Comparison of ENCODE assay signal across 9 cellular contexts in the genomic region with DNA sequence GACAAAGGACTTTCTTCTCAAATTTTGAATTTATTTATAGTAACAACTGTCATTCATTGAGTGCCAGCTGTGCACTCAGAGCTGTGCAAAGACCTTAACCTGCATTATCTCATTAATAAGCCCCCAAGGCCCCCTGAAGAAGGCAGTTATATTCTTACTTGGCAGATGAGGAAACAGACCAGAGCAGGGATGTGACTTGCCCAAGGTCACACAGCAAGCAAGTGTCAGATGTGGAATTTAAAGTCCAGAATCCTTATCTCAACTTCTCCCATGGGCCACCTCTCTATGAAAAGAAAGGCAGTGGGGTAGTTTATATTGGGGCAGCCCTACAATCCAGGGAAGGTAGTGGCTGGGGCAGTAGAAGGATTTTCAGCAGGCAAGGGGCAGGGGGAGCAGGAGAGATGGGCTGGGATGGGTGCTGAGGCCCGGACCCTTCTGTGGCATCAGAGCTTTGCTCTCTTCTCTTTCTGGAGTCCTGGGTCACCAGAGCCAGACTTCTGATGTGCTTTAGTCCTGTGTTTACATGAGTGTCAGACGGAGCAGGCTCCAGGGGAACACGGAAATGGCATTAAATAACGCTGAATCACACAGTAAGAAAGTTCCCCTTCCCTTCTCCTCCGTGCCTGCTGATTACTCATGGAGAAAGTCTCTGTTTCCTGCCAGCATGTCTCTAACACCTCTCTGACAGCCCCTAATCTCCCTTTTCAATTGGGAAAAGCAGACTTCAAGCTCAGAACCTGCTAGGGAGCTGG. TPM values are rescaled to one million over a fixed set of nuclear protein-coding genes. Genes with fewer than 3 reads are reported as not detected.
DNase-seq lines count a peak whose midpoint lies in the region; ATAC-seq and TF ChIP-seq lines count a peak whose summit lies in the region.
"Had no signal": no experiment of that assay in that cellular context is flagged by ENCODE, and none has a peak within 500 bp of the region (broad histone marks: within the 10 kb centered on the region; RNA-seq: fewer than 3 reads in every experiment).

No MANE protein-coding gene starts in this region.

- H3K36me3 ChIP-seq in right atrium auricular region = no peaks in the 10 kb centered on the region

- DNase-seq in AG09319 (ENCODE audit: extremely low read depth, low read depth) (peak; percentile 73), HK-2 (ENCODE audit: unreplicated experiment) (peak; percentile 73), UCSD-AML1 (lab: John Stamatoyannopoulos, UW; ENCODE audit: unreplicated experiment) (peak; percentile 46), right atrium auricular region (ENCODE audit: low spot score) (peak; percentile 76), NCI-H1694 treated with DMSO at 0.1 percent for 48 hours (lab: John Stamatoyannopoulos, UW) (no peak)
- DNase-seq in stimulated activated effector memory CD8-positive, alpha-beta T cell treated with anti-CD3 and anti-CD28 coated beads, Interleukin-12 subunit alpha, Interleukin-12 subunit beta, amount 100 ng/mL, for 72 hours (ENCODE audit: low spot score in 2 of 2) = no peak
- no peak for DNase-seq in activated naive CD4-positive, alpha-beta T cell (lab: John Stamatoyannopoulos, UW)

- H3K27ac ChIP-seq in right atrium auricular region = peak overlapping the region; percentile 52 to 57

- no peaks in the 10 kb centered on the region for H3K9me3 Mint-ChIP-seq in stimulated activated effector memory CD8-positive, alpha-beta T cell treated with anti-CD3 and anti-CD28 coated beads, Interleukin-12 subunit alpha, Interleukin-12 subunit beta, amount 100 ng/mL, for 72 hours
- H3K9me3 Mint-ChIP-seq: central memory CD8-positive, alpha-beta T cell had no signal

- H3K4me1 ChIP-seq in right atrium auricular region = peaks cover 0 to 21% of the 10 kb centered on the region in 2 donors

- peaks cover 16% of the 10 kb centered on the region for H3K4me1 Mint-ChIP-seq in stimulated activated effector memory CD8-positive, alpha-beta T cell treated with anti-CD3 and anti-CD28 coated beads, Interleukin-12 subunit alpha, Interleukin-12 subunit beta, amount 100 ng/mL, for 72 hours

- H3K36me3 Mint-ChIP-seq in stimulated activated effector memory CD8-positive, alpha-beta T cell treated with anti-CD3 and anti-CD28 coated beads, Interleukin-12 subunit alpha, Interleukin-12 subunit beta, amount 100 ng/mL, for 72 hours = no peaks in the 10 kb centered on the region

- H3K4me3 Mint-ChIP-seq in stimulated activated effector memory CD8-positive, alpha-beta T cell treated with anti-CD3 and anti-CD28 coated beads, Interleukin-12 subunit alpha, Interleukin-12 subunit beta, amount 100 ng/mL, for 72 hours = no peak overlapping the region
- H3K4me3 Mint-ChIP-seq: central memory CD8-positive, alpha-beta T cell had no signal

- TF ChIP-seq CTCF in AG09319 (IDR thresholded peaks at IDR 0.05; ENCODE audit: low read depth, low read length) (no peak), right atrium auricular region (IDR thresholded peaks at IDR 0.05) (no peak)

- H3K27ac Mint-ChIP-seq in stimulated activated effector memory CD8-positive, alpha-beta T cell treated with anti-CD3 and anti-CD28 coated beads, Interleukin-12 subunit alpha, Interleukin-12 subunit beta, amount 100 ng/mL, for 72 hours = peak overlapping the region; percentile 73

- no peaks in the 10 kb centered on the region for H3K9me3 ChIP-seq in right atrium auricular region

- no peak overlapping the region for H3K4me3 ChIP-seq in right atrium auricular region

- ATAC-seq in stimulated activated effector memory CD8-positive, alpha-beta T cell treated with anti-CD3 and anti-CD28 coated beads, Interleukin-12 subunit alpha, Interleukin-12 subunit beta, amount 100 ng/mL, for 72 hours = peak; percentile 54
- no peak for ATAC-seq in HG03469 (IDR thresholded peaks at IDR 0.05; ENCODE audit: unreplicated experiment)

- no peaks in the 10 kb centered on the region for H3K27me3 ChIP-seq in right atrium auricular region

RNA-seq across cellular contexts. Expression of gene EPHB2, which starts 39.5 kb away (rescaled TPM):
- total RNA-seq in right atrium auricular region = 1 to 10 TPM; 1.8 to 2.6 TPM

Comparison
In these comparisons a context has a peak if more than half of its experiments do, and no peak if none do; other contexts are left out.
1. DNase-seq: peak in AG09319 (single experiment), HK-2 (single experiment), UCSD-AML1 (single experiment) and right atrium auricular region (single experiment); none in stimulated activated effector memory CD8-positive, alpha-beta T cell treated with anti-CD3 and anti-CD28 coated beads, Interleukin-12 subunit alpha, Interleukin-12 subunit beta, amount 100 ng/mL, for 72 hours (0 of 2), NCI-H1694 treated with DMSO at 0.1 percent for 48 hours (single experiment) and activated naive CD4-positive, alpha-beta T cell (0 of 4).